ENCODE assay signal across 18 cellular contexts in the genomic region with DNA sequence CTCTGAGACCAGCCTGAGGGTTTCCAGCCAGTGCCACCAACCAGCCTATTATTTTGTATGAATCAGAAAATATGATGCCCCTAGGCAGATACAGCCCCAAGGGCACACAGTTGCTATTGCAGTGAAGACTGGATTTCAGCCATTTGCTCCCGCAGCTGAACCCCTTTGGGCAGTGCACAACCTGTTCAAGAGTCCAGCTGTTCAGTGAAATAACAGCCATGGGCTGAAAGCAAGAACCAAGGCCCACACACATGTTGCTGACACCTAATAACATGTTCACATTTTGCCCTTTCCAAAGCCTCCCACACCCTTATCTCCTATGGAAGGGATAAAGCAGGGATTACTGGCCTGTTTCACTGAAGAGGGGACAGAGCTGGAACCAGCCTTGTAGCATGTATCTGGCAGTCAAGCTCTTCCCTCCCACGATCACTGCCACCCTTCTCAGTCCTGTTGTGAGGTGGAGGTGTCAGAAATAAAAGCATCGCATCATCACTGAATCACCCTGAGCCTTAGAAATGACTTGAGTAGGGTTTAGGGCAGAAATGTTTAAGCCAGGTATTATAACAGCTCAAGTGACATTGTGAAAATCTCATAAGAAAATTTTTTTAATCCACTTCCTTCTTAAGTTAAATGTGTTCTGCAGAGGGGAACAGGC.
"Had no signal": no experiment of that assay in that cellular context is flagged by ENCODE, and none has a peak within 500 bp of the region (broad histone marks: within the 10 kb centered on the region; RNA-seq: fewer than 3 reads in every experiment).

No MANE protein-coding gene starts in this region.

- H3K4me3 Mint-ChIP-seq: activated naive CD4-positive, alpha-beta T cell treated with anti-CD3 and anti-CD28 coated beads, Interleukin-2, amount 10 ng/mL, durations not matched to agents 7 days and 5 days; activated T-helper 1 cell treated with anti-CD3 and anti-CD28 coated beads, Interleukin-12 subunit alpha, Interleukin-12 subunit beta, Interleukin-2, Interleukin-4 antibody, amounts not matched to agents 30 ng/mL and 10 ng/mL and 1 ng/mL, durations not matched to agents 14 hours and 24 hours and 36 hours; brain; dendritic cell treated with granulocyte-macrophage colony-stimulating factor and Interleukin-4, amounts not matched to agents 40 ng/mL and 50 ng/mL, for 4 days; immature natural killer cell; natural killer cell treated with Interleukin-12 subunit alpha and Interleukin-12 subunit beta and Interleukin-15 and Interleukin-18, amount 100 ng/mL, for 72 hours; stimulated activated naive CD8-positive, alpha-beta T cell treated with anti-CD3 and anti-CD28 coated beads, Interleukin-15, Interleukin-2, amounts not matched to agents 100 ng/mL and 50 ng/mL, for 24 hours; T-helper 2 cell treated with Interferon-gamma antibody and Interleukin-4, amounts not matched to agents 5 μg/mL and 100 μg/mL, for 36 hours had no signal

- H3K27ac Mint-ChIP-seq: activated naive CD4-positive, alpha-beta T cell treated with anti-CD3 and anti-CD28 coated beads, Interleukin-2, amount 10 ng/mL, durations not matched to agents 7 days and 5 days; activated T-helper 1 cell treated with anti-CD3 and anti-CD28 coated beads, Interleukin-12 subunit alpha, Interleukin-12 subunit beta, Interleukin-2, Interleukin-4 antibody, amounts not matched to agents 30 ng/mL and 10 ng/mL and 1 ng/mL, durations not matched to agents 14 hours and 24 hours and 36 hours; brain; dendritic cell treated with granulocyte-macrophage colony-stimulating factor and Interleukin-4, amounts not matched to agents 40 ng/mL and 50 ng/mL, for 4 days; immature natural killer cell; natural killer cell treated with Interleukin-12 subunit alpha and Interleukin-12 subunit beta and Interleukin-15 and Interleukin-18, amount 100 ng/mL, for 72 hours; stimulated activated naive CD8-positive, alpha-beta T cell treated with anti-CD3 and anti-CD28 coated beads, Interleukin-15, Interleukin-2, amounts not matched to agents 100 ng/mL and 50 ng/mL, for 24 hours; T-helper 2 cell treated with Interferon-gamma antibody and Interleukin-4, amounts not matched to agents 5 μg/mL and 100 μg/mL, for 36 hours had no signal

- H3K4me3 ChIP-seq: upper lobe of left lung had no signal

- H3K9me3 Mint-ChIP-seq: activated naive CD4-positive, alpha-beta T cell treated with anti-CD3 and anti-CD28 coated beads, Interleukin-2, amount 10 ng/mL, durations not matched to agents 7 days and 5 days; activated T-helper 1 cell treated with anti-CD3 and anti-CD28 coated beads, Interleukin-12 subunit alpha, Interleukin-12 subunit beta, Interleukin-2, Interleukin-4 antibody, amounts not matched to agents 30 ng/mL and 10 ng/mL and 1 ng/mL, durations not matched to agents 14 hours and 24 hours and 36 hours; brain; dendritic cell treated with granulocyte-macrophage colony-stimulating factor and Interleukin-4, amounts not matched to agents 40 ng/mL and 50 ng/mL, for 4 days; immature natural killer cell; natural killer cell treated with Interleukin-12 subunit alpha and Interleukin-12 subunit beta and Interleukin-15 and Interleukin-18, amount 100 ng/mL, for 72 hours; stimulated activated naive CD8-positive, alpha-beta T cell treated with anti-CD3 and anti-CD28 coated beads, Interleukin-15, Interleukin-2, amounts not matched to agents 100 ng/mL and 50 ng/mL, for 24 hours; T-helper 2 cell treated with Interferon-gamma antibody and Interleukin-4, amounts not matched to agents 5 μg/mL and 100 μg/mL, for 36 hours had no signal

- H3K27ac ChIP-seq: epithelial cell of prostate, upper lobe of left lung had no signal

- H3K27me3 Mint-ChIP-seq: natural killer cell treated with Interleukin-12 subunit alpha and Interleukin-12 subunit beta and Interleukin-15 and Interleukin-18, amount 100 ng/mL, for 72 hours; stimulated activated naive CD8-positive, alpha-beta T cell treated with anti-CD3 and anti-CD28 coated beads, Interleukin-15, Interleukin-2, amounts not matched to agents 100 ng/mL and 50 ng/mL, for 24 hours had no signal

- H3K4me1 Mint-ChIP-seq: activated naive CD4-positive, alpha-beta T cell treated with anti-CD3 and anti-CD28 coated beads, Interleukin-2, amount 10 ng/mL, durations not matched to agents 7 days and 5 days; immature natural killer cell had no signal

- H3K36me3 Mint-ChIP-seq: activated naive CD4-positive, alpha-beta T cell treated with anti-CD3 and anti-CD28 coated beads, Interleukin-2, amount 10 ng/mL, durations not matched to agents 7 days and 5 days; brain; immature natural killer cell; natural killer cell treated with Interleukin-12 subunit alpha and Interleukin-12 subunit beta and Interleukin-15 and Interleukin-18, amount 100 ng/mL, for 72 hours had no signal

- H3K9me3 ChIP-seq: upper lobe of left lung had no signal

- H3K27me3 ChIP-seq: upper lobe of left lung had no signal

- H3K36me3 ChIP-seq: upper lobe of left lung had no signal

- DNase-seq: activated CD4-positive, alpha-beta T cell treated with anti-CD3 and anti-CD28 coated beads, Interleukin-2, amount 50 U/mL, for 4 hours; activated CD4-positive, CD25-positive, alpha-beta regulatory T cell; activated CD8-positive, alpha-beta memory T cell treated with anti-CD3 and anti-CD28 coated beads, Interleukin-2, amount 50 U/mL, for 4 hours; activated naive CD4-positive, alpha-beta T cell treated with anti-CD3 and anti-CD28 coated beads, Interleukin-2, amount 10 ng/mL, durations not matched to agents 7 days and 5 days; amniotic stem cell; cerebellar nuclear complex; effector memory CD4-positive, alpha-beta T cell; immature natural killer cell; mesendoderm; stimulated activated CD4-positive, alpha-beta T cell treated with anti-CD3 and anti-CD28 coated beads, Interleukin-2, amount 100 ng/mL, for 48 hours; upper lobe of left lung had no signal
